33 cellular contexts compared by ENCODE assay signal in genomic region chr2:181750305-181750704, GRCh38.
"Had no signal": no experiment of that assay in that cellular context is flagged by ENCODE, and none has a peak within 500 bp of the region (broad histone marks: within the 10 kb centered on the region; RNA-seq: fewer than 3 reads in every experiment).

No MANE protein-coding gene starts in this region.

- H3K36me3 ChIP-seq: adrenal gland, colonic mucosa, heart right ventricle, ovary, sigmoid colon, thoracic aorta, uterus had no signal

- H3K27ac ChIP-seq: adrenal gland, body of pancreas, colonic mucosa, dorsolateral prefrontal cortex, foreskin keratinocyte, heart right ventricle, ovary, sigmoid colon, thoracic aorta, uterus had no signal

- H3K4me3 Mint-ChIP-seq: activated naive CD4-positive, alpha-beta T cell treated with anti-CD3 and anti-CD28 coated beads for 36 hours; activated naive CD8-positive, alpha-beta T cell treated with anti-CD3 and anti-CD28 coated beads for 36 hours; effector memory CD8-positive, alpha-beta T cell; memory B cell; natural killer cell treated with Interleukin-12 subunit alpha and Interleukin-12 subunit beta and Interleukin-15 and Interleukin-18, amount 100 ng/mL, for 72 hours; stimulated activated effector memory CD8-positive, alpha-beta T cell treated with anti-CD3 and anti-CD28 coated beads, Interleukin-12 subunit alpha, Interleukin-12 subunit beta, amount 100 ng/mL, for 72 hours; stimulated activated naive CD8-positive, alpha-beta T cell treated with anti-CD3 and anti-CD28 coated beads, Interleukin-15, Interleukin-2, amounts not matched to agents 100 ng/mL and 50 ng/mL, for 24 hours; type B pancreatic cell had no signal

- H3K27me3 Mint-ChIP-seq: progenitor cell of endocrine pancreas had no signal

- H3K9me3 Mint-ChIP-seq: activated naive CD4-positive, alpha-beta T cell treated with anti-CD3 and anti-CD28 coated beads for 36 hours; activated naive CD8-positive, alpha-beta T cell treated with anti-CD3 and anti-CD28 coated beads for 36 hours; effector memory CD8-positive, alpha-beta T cell; memory B cell; natural killer cell treated with Interleukin-12 subunit alpha and Interleukin-12 subunit beta and Interleukin-15 and Interleukin-18, amount 100 ng/mL, for 72 hours; stimulated activated effector memory CD8-positive, alpha-beta T cell treated with anti-CD3 and anti-CD28 coated beads, Interleukin-12 subunit alpha, Interleukin-12 subunit beta, amount 100 ng/mL, for 72 hours; stimulated activated naive CD8-positive, alpha-beta T cell treated with anti-CD3 and anti-CD28 coated beads, Interleukin-15, Interleukin-2, amounts not matched to agents 100 ng/mL and 50 ng/mL, for 24 hours had no signal

- H3K36me3 Mint-ChIP-seq: activated naive CD8-positive, alpha-beta T cell treated with anti-CD3 and anti-CD28 coated beads for 36 hours; memory B cell; natural killer cell treated with Interleukin-12 subunit alpha and Interleukin-12 subunit beta and Interleukin-15 and Interleukin-18, amount 100 ng/mL, for 72 hours; stimulated activated effector memory CD8-positive, alpha-beta T cell treated with anti-CD3 and anti-CD28 coated beads, Interleukin-12 subunit alpha, Interleukin-12 subunit beta, amount 100 ng/mL, for 72 hours had no signal

- H3K9me3 ChIP-seq: adrenal gland, body of pancreas, colonic mucosa, heart right ventricle, mucosa of descending colon, ovary, sigmoid colon, thoracic aorta, uterus had no signal

- H3K27ac Mint-ChIP-seq: activated naive CD4-positive, alpha-beta T cell treated with anti-CD3 and anti-CD28 coated beads for 36 hours; activated naive CD8-positive, alpha-beta T cell treated with anti-CD3 and anti-CD28 coated beads for 36 hours; effector memory CD8-positive, alpha-beta T cell; memory B cell; natural killer cell treated with Interleukin-12 subunit alpha and Interleukin-12 subunit beta and Interleukin-15 and Interleukin-18, amount 100 ng/mL, for 72 hours; progenitor cell of endocrine pancreas; stimulated activated effector memory CD8-positive, alpha-beta T cell treated with anti-CD3 and anti-CD28 coated beads, Interleukin-12 subunit alpha, Interleukin-12 subunit beta, amount 100 ng/mL, for 72 hours; stimulated activated naive CD8-positive, alpha-beta T cell treated with anti-CD3 and anti-CD28 coated beads, Interleukin-15, Interleukin-2, amounts not matched to agents 100 ng/mL and 50 ng/mL, for 24 hours; type B pancreatic cell had no signal

- H3K4me1 Mint-ChIP-seq: activated naive CD8-positive, alpha-beta T cell treated with anti-CD3 and anti-CD28 coated beads for 36 hours; memory B cell; stimulated activated effector memory CD8-positive, alpha-beta T cell treated with anti-CD3 and anti-CD28 coated beads, Interleukin-12 subunit alpha, Interleukin-12 subunit beta, amount 100 ng/mL, for 72 hours had no signal

- DNase-seq: activated CD4-positive, alpha-beta T cell treated with anti-CD3 and anti-CD28 coated beads for 48 hours; activated CD4-positive, alpha-beta T cell treated with anti-CD3 and anti-CD28 coated beads, Interleukin-2, amount 50 U/mL, for 48 hours; activated CD8-positive, alpha-beta memory T cell treated with anti-CD3 and anti-CD28 coated beads for 24 hours; activated effector memory CD4-positive, alpha-beta T cell treated with Interleukin-2 at 50 U/mL for 16 hours; activated naive CD4-positive, alpha-beta T cell treated with anti-CD3 and anti-CD28 coated beads for 36 hours; activated naive CD8-positive, alpha-beta T cell treated with anti-CD3 and anti-CD28 coated beads for 36 hours; adrenal gland; aorta; body of pancreas; cerebellar nuclear complex; colonic mucosa; dorsolateral prefrontal cortex; effector memory CD8-positive, alpha-beta T cell; foreskin keratinocyte; heart right ventricle; left cardiac atrium; mucosa of descending colon; ovary; retina; sigmoid colon; small intestine; stimulated activated CD4-positive, alpha-beta T cell treated with anti-CD3 and anti-CD28 coated beads, Interleukin-4, amount 100 ng/mL, for 24 hours; uterus had no signal

- ATAC-seq: activated CD4-positive, CD25-positive, alpha-beta regulatory T cell treated with anti-CD3 and anti-CD28 coated beads, Interleukin-2, amount 50 U/mL, for 24 hours; body of pancreas; effector memory CD8-positive, alpha-beta T cell; esophagus mucosa; foreskin keratinocyte; heart right ventricle; left cardiac atrium; mucosa of descending colon; natural killer cell treated with Interleukin-12 subunit alpha and Interleukin-12 subunit beta and Interleukin-15 and Interleukin-18, amount 100 ng/mL, for 72 hours; stimulated activated effector memory CD8-positive, alpha-beta T cell treated with anti-CD3 and anti-CD28 coated beads, Interleukin-12 subunit alpha, Interleukin-12 subunit beta, amount 100 ng/mL, for 72 hours had no signal

- H3K4me3 ChIP-seq: adrenal gland, body of pancreas, colonic mucosa, dorsolateral prefrontal cortex, heart right ventricle, mucosa of descending colon, ovary, sigmoid colon, thoracic aorta, uterus had no signal

- H3K4me1 ChIP-seq: colonic mucosa, heart right ventricle, sigmoid colon, uterus had no signal

- FAIRE-seq: endothelial cell of umbilical vein, small intestine had no signal

- H3K27me3 ChIP-seq: adrenal gland, body of pancreas, colonic mucosa, foreskin keratinocyte, ovary, sigmoid colon, uterus had no signal
